ENCODE assay signal across 13 cellular contexts in genomic region chr14:50452979-50453705, GRCh38. TPM values are rescaled to one million over a fixed set of nuclear protein-coding genes. Genes with fewer than 3 reads are reported as not detected.
A peak's percentile ranks its signal among the peaks of the same experiment; 100 is the strongest.
DNase-seq lines count a peak whose midpoint lies in the region; ATAC-seq, FAIRE-seq and TF ChIP-seq lines count a peak whose summit lies in the region.
"Had no signal": no experiment of that assay in that cellular context is flagged by ENCODE, and none has a peak within 500 bp of the region (broad histone marks: within the 10 kb centered on the region; RNA-seq: fewer than 3 reads in every experiment).

No MANE protein-coding gene starts in this region.

- FAIRE-seq in astrocyte (lab: Jason Lieb, UNC), result peak; percentile 63

- DNase-seq in activated T-cell treated with anti-CD3 and anti-CD28 coated beads, Interleukin-2, amount 50 U/mL, for 72 hours, result no peak
- DNase-seq in activated T-cell treated with anti-CD3 and anti-CD28 coated beads for 4 hours (no peak), astrocyte (ENCODE audit: low read depth) (peak; percentile 84), glomerular visceral epithelial cell (ENCODE audit: extremely low spot score) (peak; percentile 65), stromal cell of bone marrow (ENCODE audit: low read depth) (peak; percentile 82), DMS79 treated with DMSO at 0.1 percent for 48 hours (lab: John Stamatoyannopoulos, UW) (no peak), NCI-H524 treated with DMSO at 0.1 percent for 48 hours (lab: John Stamatoyannopoulos, UW) (no peak), T-helper 9 cell (no peak)
- DNase-seq: activated naive CD8-positive, alpha-beta T cell treated with anti-CD3 and anti-CD28 coated beads, Interleukin-2, amount 10 ng/mL, durations not matched to agents 7 days and 5 days; BE2C; heart left ventricle; NK-92 treated with Interleukin-12 subunit alpha and Interleukin-12 subunit beta, amount 100 ng/mL, for 24 hours had no signal

- peaks cover 14% of the 10 kb centered on the region for H3K79me2 ChIP-seq in astrocyte (ENCODE audit: insufficient read depth, low read length)

- H4K20me1 ChIP-seq in astrocyte (ENCODE audit: insufficient read depth, low read length), result peaks cover 20% of the 10 kb centered on the region

- no peak overlapping the region for H3K4me3 ChIP-seq in astrocyte (ENCODE audit: insufficient read depth, low read depth, low read length)
- H3K4me3 ChIP-seq: heart left ventricle had no signal

- no peak overlapping the region for H2AFZ ChIP-seq in astrocyte (ENCODE audit: low read depth, low read length)

- peaks cover 8% of the 10 kb centered on the region for H3K4me1 Mint-ChIP-seq in activated T-cell treated with anti-CD3 and anti-CD28 coated beads, Interleukin-2, amount 50 U/mL, for 72 hours (ENCODE audit: low read depth)
- peaks cover 14% of the 10 kb centered on the region for H3K4me1 Mint-ChIP-seq in astrocyte (ENCODE audit: low read depth, unreplicated experiment)
- H3K4me1 Mint-ChIP-seq: activated naive CD8-positive, alpha-beta T cell treated with anti-CD3 and anti-CD28 coated beads, Interleukin-2, amount 10 ng/mL, durations not matched to agents 7 days and 5 days; nephron had no signal

- peak overlapping the region; percentile 83 for H3K27ac ChIP-seq in astrocyte (ENCODE audit: low read depth, low read length)

- no peaks in the 10 kb centered on the region for H3K27me3 Mint-ChIP-seq in activated T-cell treated with anti-CD3 and anti-CD28 coated beads, Interleukin-2, amount 50 U/mL, for 72 hours (ENCODE audit: low read depth)
- H3K27me3 Mint-ChIP-seq in astrocyte (ENCODE audit: low read depth, unreplicated experiment), result no peaks in the 10 kb centered on the region
- H3K27me3 Mint-ChIP-seq: activated naive CD8-positive, alpha-beta T cell treated with anti-CD3 and anti-CD28 coated beads, Interleukin-2, amount 10 ng/mL, durations not matched to agents 7 days and 5 days had no signal

- TF ChIP-seq CTCF in astrocyte (IDR thresholded peaks at IDR 0.05; ENCODE audit: insufficient read depth, low read depth, low read length), result no peak

- peaks cover 6 to 10% of the 10 kb centered on the region in 2 donors for H3K36me3 Mint-ChIP-seq in activated T-cell treated with anti-CD3 and anti-CD28 coated beads, Interleukin-2, amount 50 U/mL, for 72 hours (ENCODE audit: insufficient read depth in 2 of 2)
- H3K36me3 Mint-ChIP-seq in astrocyte (ENCODE audit: low read depth, unreplicated experiment), result peaks cover 21% of the 10 kb centered on the region

- H3K27me3 ChIP-seq in astrocyte (ENCODE audit: insufficient read depth, low read length), result no peaks in the 10 kb centered on the region
- H3K27me3 ChIP-seq: BE2C, heart left ventricle had no signal

- peaks cover 46% of the 10 kb centered on the region for H3K36me3 ChIP-seq in astrocyte (ENCODE audit: insufficient read depth, low read length)

- peaks cover 14% of the 10 kb centered on the region for H3K4me1 ChIP-seq in astrocyte (ENCODE audit: insufficient read depth, low read length)
- H3K4me1 ChIP-seq: BE2C, heart left ventricle had no signal

- H3K4me2 ChIP-seq in astrocyte (ENCODE audit: low read length), result peak overlapping the region; percentile 30

- peak overlapping the region; percentile 66 for H3K9ac ChIP-seq in astrocyte (ENCODE audit: low read length)

- H3K9me3 Mint-ChIP-seq in activated T-cell treated with anti-CD3 and anti-CD28 coated beads, Interleukin-2, amount 50 U/mL, for 72 hours, result no peaks in the 10 kb centered on the region
- H3K9me3 Mint-ChIP-seq in astrocyte (ENCODE audit: unreplicated experiment), result no peaks in the 10 kb centered on the region

- peak; percentile 81 to 93 for ATAC-seq in activated T-cell treated with anti-CD3 and anti-CD28 coated beads, Interleukin-2, amount 50 U/mL, for 72 hours (replicated peaks in 1 of 2)

- no peak overlapping the region for H3K4me3 Mint-ChIP-seq in activated T-cell treated with anti-CD3 and anti-CD28 coated beads, Interleukin-2, amount 50 U/mL, for 72 hours
- H3K4me3 Mint-ChIP-seq in astrocyte (ENCODE audit: unreplicated experiment), result no peak overlapping the region
- H3K4me3 Mint-ChIP-seq: activated naive CD8-positive, alpha-beta T cell treated with anti-CD3 and anti-CD28 coated beads, Interleukin-2, amount 10 ng/mL, durations not matched to agents 7 days and 5 days; nephron had no signal

- no peaks in the 10 kb centered on the region for H3K9me3 ChIP-seq in astrocyte (ENCODE audit: insufficient read depth, low read depth, low read length)
- H3K9me3 ChIP-seq: BE2C had no signal

- peak overlapping the region; percentile 51 for H3K27ac Mint-ChIP-seq in activated T-cell treated with anti-CD3 and anti-CD28 coated beads, Interleukin-2, amount 50 U/mL, for 72 hours
- peak overlapping the region; percentile 72 for H3K27ac Mint-ChIP-seq in astrocyte (ENCODE audit: unreplicated experiment)
- H3K27ac Mint-ChIP-seq: activated naive CD8-positive, alpha-beta T cell treated with anti-CD3 and anti-CD28 coated beads, Interleukin-2, amount 10 ng/mL, durations not matched to agents 7 days and 5 days; nephron had no signal

RNA-seq across cellular contexts. Expression of gene CDKL1, which starts 56.5 kb away (rescaled TPM):
- 1 to 10 TPM; 6.3 to 9.3 TPM for total RNA-seq in activated T-cell treated with anti-CD3 and anti-CD28 coated beads, Interleukin-2, amount 50 U/mL, for 72 hours
- 5.4 and 5.9 TPM in 2 replicates for total RNA-seq in astrocyte

Comparison
In these comparisons a context has a peak if more than half of its experiments do, and no peak if none do; other contexts are left out.
1. DNase-seq: peak in astrocyte (single experiment), glomerular visceral epithelial cell (single experiment) and stromal cell of bone marrow (single experiment); none in activated T-cell treated with anti-CD3 and anti-CD28 coated beads, Interleukin-2, amount 50 U/mL, for 72 hours (0 of 2), activated T-cell treated with anti-CD3 and anti-CD28 coated beads for 4 hours (single experiment), DMS79 treated with DMSO at 0.1 percent for 48 hours (single experiment), NCI-H524 treated with DMSO at 0.1 percent for 48 hours (single experiment) and T-helper 9 cell (single experiment).